1 cellular context compared by ENCODE assay signal in the genomic region with DNA sequence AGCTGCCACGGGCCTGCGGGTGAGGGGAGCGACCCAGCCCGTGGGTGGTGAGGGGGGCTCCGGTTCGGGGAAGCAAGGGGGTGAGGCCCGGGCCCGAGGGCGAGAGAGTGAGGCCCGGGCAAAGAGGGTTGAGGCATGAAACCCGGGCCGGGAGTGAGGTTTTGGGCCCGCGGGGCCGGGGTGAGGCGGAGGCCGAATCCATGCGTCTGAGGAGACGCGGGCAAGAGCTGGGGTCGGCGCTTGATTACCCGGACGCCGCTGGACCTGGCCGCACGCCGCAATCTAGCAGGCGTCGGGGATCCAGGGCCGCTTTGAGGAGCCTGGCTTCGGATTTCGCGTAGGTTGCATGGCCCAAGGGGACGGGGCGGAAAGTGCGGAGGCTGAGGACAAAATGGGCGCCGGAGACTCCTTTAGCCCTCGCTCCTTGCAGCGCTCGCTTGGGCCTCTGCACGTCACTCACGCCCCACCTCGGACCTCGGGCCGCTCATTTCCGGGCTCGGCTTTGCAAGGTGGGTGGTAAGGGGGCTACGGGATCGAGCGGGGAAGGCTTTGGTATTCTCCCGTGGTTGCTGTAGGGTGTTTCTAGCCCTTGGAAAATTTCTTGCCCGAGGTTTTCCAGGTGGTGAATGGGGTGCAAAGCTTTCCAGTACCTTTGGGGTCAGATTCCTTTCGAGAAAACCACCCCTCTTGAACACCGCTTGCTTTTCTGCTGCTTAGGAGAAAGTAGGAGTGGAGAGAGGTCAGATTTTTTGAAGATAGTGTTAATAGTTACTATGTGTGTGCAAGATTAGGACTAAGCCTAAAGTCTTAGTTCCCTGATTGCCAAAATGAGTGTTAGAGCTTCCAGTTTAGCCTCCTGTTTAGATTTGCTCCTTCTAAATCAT.
TF ChIP-seq lines count a peak whose summit lies in the region.

No MANE protein-coding gene starts in this region.

TF ChIP-seq in HepG2, 621 proteins besides CTCF, POLR2A, EP300 and RAD21 (continued from another document and continues in another):
- TF ChIP-seq ZHX2 (IDR thresholded peaks at IDR 0.05; ENCODE audit: low read depth) (peak; percentile 41; the same call in 1 of the 2 replicates), ZHX2 (CRISPR knock-in tag; IDR thresholded peaks at IDR 0.05; ENCODE audit: borderline replicate concordance) (no peak), SP140L (CRISPR knock-in tag; IDR thresholded peaks at IDR 0.05; ENCODE audit: borderline replicate concordance) (0 out of 2 replicates have a peak, but pooled peaks have one; percentile 37), GATAD2A (CRISPR knock-in tag; IDR thresholded peaks at IDR 0.05) (0 out of 2 replicates have a peak, but pooled peaks have one; percentile 15), ZNF232 (CRISPR knock-in tag; IDR thresholded peaks at IDR 0.05; ENCODE audit: borderline replicate concordance) (0 out of 2 replicates have a peak, but pooled peaks have one; percentile 77), POLR2G (IDR thresholded peaks at IDR 0.05; ENCODE audit: low read depth, low read length) (0 out of 2 replicates have a peak, but pooled peaks have one; percentile 27), ZNF576 (CRISPR knock-in tag; IDR thresholded peaks at IDR 0.05) (no peak), SIN3A (IDR thresholded peaks at IDR 0.05; ENCODE audit: borderline replicate concordance, low read depth, low read length) (peak; percentile 56; the same call in 1 of the 2 replicates), HES4 (CRISPR knock-in tag; IDR thresholded peaks at IDR 0.05; ENCODE audit: borderline replicate concordance) (no peak), REXO4 (CRISPR knock-in tag; IDR thresholded peaks at IDR 0.05; ENCODE audit: borderline replicate concordance) (no peak), MIER2 (CRISPR knock-in tag; IDR thresholded peaks at IDR 0.05) (no peak), GPN1 (CRISPR knock-in tag; IDR thresholded peaks at IDR 0.05; ENCODE audit: borderline replicate concordance) (no peak; the same call in 1 of the 2 replicates), TAF1 (CRISPR knock-in tag; IDR thresholded peaks at IDR 0.05) (peak; percentile 39), XRCC5 (optimal IDR thresholded peaks at IDR 0.05; ENCODE audit: low read length) (peak; percentile 52), NR2F1 (CRISPR knock-in tag; IDR thresholded peaks at IDR 0.05) (no peak), CREM (IDR thresholded peaks at IDR 0.05) (peak; percentile 35; the same call in 1 of the 2 replicates), CREM (CRISPR knock-in tag; IDR thresholded peaks at IDR 0.05) (no peak), NR0B2 (CRISPR knock-in tag; IDR thresholded peaks at IDR 0.05) (no peak), ZNF280B (CRISPR knock-in tag; IDR thresholded peaks at IDR 0.05; ENCODE audit: borderline replicate concordance) (no peak), ZNF354B (CRISPR knock-in tag; IDR thresholded peaks at IDR 0.05) (no peak), ZNF317 (CRISPR knock-in tag; IDR thresholded peaks at IDR 0.05) (no peak)
- TF ChIP-seq, protein P1, sequence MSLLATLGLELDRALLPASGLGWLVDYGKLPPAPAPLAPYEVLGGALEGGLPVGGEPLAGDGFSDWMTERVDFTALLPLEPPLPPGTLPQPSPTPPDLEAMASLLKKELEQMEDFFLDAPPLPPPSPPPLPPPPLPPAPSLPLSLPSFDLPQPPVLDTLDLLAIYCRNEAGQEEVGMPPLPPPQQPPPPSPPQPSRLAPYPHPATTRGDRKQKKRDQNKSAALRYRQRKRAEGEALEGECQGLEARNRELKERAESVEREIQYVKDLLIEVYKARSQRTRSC (CRISPR knock-in tag; IDR thresholded peaks at IDR 0.05; ENCODE audit: low read depth) = no peak
- TF ChIP-seq, protein P2, sequence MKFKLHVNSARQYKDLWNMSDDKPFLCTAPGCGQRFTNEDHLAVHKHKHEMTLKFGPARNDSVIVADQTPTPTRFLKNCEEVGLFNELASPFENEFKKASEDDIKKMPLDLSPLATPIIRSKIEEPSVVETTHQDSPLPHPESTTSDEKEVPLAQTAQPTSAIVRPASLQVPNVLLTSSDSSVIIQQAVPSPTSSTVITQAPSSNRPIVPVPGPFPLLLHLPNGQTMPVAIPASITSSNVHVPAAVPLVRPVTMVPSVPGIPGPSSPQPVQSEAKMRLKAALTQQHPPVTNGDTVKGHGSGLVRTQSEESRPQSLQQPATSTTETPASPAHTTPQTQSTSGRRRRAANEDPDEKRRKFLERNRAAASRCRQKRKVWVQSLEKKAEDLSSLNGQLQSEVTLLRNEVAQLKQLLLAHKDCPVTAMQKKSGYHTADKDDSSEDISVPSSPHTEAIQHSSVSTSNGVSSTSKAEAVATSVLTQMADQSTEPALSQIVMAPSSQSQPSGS (CRISPR knock-in tag; IDR thresholded peaks at IDR 0.05) = no peak
- TF ChIP-seq, protein P3, sequence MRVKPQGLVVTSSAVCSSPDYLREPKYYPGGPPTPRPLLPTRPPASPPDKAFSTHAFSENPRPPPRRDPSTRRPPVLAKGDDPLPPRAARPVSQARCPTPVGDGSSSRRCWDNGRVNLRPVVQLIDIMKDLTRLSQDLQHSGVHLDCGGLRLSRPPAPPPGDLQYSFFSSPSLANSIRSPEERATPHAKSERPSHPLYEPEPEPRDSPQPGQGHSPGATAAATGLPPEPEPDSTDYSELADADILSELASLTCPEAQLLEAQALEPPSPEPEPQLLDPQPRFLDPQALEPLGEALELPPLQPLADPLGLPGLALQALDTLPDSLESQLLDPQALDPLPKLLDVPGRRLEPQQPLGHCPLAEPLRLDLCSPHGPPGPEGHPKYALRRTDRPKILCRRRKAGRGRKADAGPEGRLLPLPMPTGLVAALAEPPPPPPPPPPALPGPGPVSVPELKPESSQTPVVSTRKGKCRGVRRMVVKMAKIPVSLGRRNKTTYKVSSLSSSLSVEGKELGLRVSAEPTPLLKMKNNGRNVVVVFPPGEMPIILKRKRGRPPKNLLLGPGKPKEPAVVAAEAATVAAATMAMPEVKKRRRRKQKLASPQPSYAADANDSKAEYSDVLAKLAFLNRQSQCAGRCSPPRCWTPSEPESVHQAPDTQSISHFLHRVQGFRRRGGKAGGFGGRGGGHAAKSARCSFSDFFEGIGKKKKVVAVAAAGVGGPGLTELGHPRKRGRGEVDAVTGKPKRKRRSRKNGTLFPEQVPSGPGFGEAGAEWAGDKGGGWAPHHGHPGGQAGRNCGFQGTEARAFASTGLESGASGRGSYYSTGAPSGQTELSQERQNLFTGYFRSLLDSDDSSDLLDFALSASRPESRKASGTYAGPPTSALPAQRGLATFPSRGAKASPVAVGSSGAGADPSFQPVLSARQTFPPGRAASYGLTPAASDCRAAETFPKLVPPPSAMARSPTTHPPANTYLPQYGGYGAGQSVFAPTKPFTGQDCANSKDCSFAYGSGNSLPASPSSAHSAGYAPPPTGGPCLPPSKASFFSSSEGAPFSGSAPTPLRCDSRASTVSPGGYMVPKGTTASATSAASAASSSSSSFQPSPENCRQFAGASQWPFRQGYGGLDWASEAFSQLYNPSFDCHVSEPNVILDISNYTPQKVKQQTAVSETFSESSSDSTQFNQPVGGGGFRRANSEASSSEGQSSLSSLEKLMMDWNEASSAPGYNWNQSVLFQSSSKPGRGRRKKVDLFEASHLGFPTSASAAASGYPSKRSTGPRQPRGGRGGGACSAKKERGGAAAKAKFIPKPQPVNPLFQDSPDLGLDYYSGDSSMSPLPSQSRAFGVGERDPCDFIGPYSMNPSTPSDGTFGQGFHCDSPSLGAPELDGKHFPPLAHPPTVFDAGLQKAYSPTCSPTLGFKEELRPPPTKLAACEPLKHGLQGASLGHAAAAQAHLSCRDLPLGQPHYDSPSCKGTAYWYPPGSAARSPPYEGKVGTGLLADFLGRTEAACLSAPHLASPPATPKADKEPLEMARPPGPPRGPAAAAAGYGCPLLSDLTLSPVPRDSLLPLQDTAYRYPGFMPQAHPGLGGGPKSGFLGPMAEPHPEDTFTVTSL (CRISPR knock-in tag; IDR thresholded peaks at IDR 0.05; ENCODE audit: borderline replicate concordance) = no peak
